Comparison of ENCODE assay signal across 1 cellular context in the genomic region with DNA sequence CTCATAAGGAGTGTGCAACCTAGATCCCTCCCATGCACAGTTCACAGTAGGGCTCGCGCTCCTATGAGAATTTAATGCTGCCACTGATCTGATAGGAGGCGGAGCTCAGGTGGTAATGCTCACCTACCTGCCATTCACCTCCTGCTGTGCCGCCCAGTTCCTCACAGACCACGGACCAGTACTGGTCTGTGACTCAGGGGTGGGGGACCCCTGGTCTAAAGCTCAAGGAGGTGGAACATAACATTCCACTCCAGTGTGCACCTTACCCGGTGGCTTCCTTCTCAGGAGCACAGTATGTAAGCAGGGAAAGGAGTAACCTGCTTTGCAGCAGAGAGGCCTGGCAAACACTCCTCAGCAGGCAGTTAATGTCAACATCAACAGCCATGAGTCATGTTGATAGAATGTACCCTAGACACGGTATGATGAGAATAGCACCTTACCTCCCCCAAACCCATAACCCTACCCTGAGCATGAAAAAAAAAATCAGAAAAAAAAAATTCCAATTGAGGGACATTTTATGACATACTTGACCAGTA.
TF ChIP-seq lines count a peak whose summit lies in the region.

No MANE protein-coding gene starts in this region.

TF ChIP-seq in HEK293, 187 proteins besides CTCF, POLR2A, EP300 and RAD21 (continued from another document):
- TF ChIP-seq, protein P1, sequence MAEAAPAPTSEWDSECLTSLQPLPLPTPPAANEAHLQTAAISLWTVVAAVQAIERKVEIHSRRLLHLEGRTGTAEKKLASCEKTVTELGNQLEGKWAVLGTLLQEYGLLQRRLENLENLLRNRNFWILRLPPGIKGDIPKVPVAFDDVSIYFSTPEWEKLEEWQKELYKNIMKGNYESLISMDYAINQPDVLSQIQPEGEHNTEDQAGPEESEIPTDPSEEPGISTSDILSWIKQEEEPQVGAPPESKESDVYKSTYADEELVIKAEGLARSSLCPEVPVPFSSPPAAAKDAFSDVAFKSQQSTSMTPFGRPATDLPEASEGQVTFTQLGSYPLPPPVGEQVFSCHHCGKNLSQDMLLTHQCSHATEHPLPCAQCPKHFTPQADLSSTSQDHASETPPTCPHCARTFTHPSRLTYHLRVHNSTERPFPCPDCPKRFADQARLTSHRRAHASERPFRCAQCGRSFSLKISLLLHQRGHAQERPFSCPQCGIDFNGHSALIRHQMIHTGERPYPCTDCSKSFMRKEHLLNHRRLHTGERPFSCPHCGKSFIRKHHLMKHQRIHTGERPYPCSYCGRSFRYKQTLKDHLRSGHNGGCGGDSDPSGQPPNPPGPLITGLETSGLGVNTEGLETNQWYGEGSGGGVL (tag by site-specific recombination; IDR thresholded peaks at IDR 0.05), result peak; percentile 84
- TF ChIP-seq, protein P2, sequence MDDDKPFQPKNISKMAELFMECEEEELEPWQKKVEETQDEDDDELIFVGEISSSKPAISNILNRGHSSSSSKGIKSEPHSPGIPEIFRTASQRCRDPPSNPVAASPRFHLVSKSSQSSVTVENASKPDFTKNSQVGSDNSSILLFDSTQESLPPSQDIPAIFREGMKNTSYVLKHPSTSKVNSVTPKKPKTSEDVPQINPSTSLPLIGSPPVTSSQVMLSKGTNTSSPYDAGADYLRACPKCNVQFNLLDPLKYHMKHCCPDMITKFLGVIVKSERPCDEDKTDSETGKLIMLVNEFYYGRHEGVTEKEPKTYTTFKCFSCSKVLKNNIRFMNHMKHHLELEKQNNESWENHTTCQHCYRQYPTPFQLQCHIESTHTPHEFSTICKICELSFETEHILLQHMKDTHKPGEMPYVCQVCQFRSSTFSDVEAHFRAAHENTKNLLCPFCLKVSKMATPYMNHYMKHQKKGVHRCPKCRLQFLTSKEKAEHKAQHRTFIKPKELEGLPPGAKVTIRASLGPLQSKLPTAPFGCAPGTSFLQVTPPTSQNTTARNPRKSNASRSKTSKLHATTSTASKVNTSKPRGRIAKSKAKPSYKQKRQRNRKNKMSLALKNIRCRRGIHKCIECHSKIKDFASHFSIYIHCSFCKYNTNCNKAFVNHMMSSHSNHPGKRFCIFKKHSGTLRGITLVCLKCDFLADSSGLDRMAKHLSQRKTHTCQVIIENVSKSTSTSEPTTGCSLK (tag by site-specific recombination; IDR thresholded peaks at IDR 0.05), result no peak
- TF ChIP-seq ZNF302 (tag by site-specific recombination; IDR thresholded peaks at IDR 0.05; ENCODE audit: low read depth) (no peak), OVOL3 (tag by site-specific recombination; IDR thresholded peaks at IDR 0.05) (no peak), ZNF350 (tag by site-specific recombination; IDR thresholded peaks at IDR 0.05) (no peak), ZNF211 (tag by site-specific recombination; IDR thresholded peaks at IDR 0.05; ENCODE audit: low read depth) (no peak), ZNF239 (tag by site-specific recombination; IDR thresholded peaks at IDR 0.05) (no peak), ZNF585B (tag by site-specific recombination; IDR thresholded peaks at IDR 0.05) (no peak), ZNF214 (tag by site-specific recombination; IDR thresholded peaks at IDR 0.05; ENCODE audit: borderline replicate concordance) (no peak), KLF8 (tag by site-specific recombination; IDR thresholded peaks at IDR 0.05) (peak; percentile 89), ZNF155 (tag by site-specific recombination; IDR thresholded peaks at IDR 0.05) (no peak), ZNF843 (tag by site-specific recombination; IDR thresholded peaks at IDR 0.05) (peak; percentile 61; the same call in 1 of the 2 replicates), ZNF791 (tag by site-specific recombination; IDR thresholded peaks at IDR 0.05) (no peak), ZNF701 (tag by site-specific recombination; IDR thresholded peaks at IDR 0.05) (no peak), FEZF1 (tag by site-specific recombination; IDR thresholded peaks at IDR 0.05) (peak; percentile 54; the same call in 1 of the 2 replicates), ZNF837 (tag by site-specific recombination; IDR thresholded peaks at IDR 0.05) (no peak), ZNF169 (tag by site-specific recombination; IDR thresholded peaks at IDR 0.05) (no peak), ZNF544 (tag by site-specific recombination; IDR thresholded peaks at IDR 0.05) (no peak), ZNF341 (tag by site-specific recombination; IDR thresholded peaks at IDR 0.05; ENCODE audit: low read depth) (peak; percentile 64), ZNF623 (tag by site-specific recombination; IDR thresholded peaks at IDR 0.05) (no peak), ZNF174 (tag by site-specific recombination; IDR thresholded peaks at IDR 0.05) (no peak), ZNF146 (tag by site-specific recombination; IDR thresholded peaks at IDR 0.05) (no peak), ZNF792 (tag by site-specific recombination; IDR thresholded peaks at IDR 0.05) (no peak), TRIM28 (IDR thresholded peaks at IDR 0.05; ENCODE audit: borderline replicate concordance, low read length) (no peak), ZNF416 (tag by site-specific recombination; IDR thresholded peaks at IDR 0.05) (no peak), ZNF610 (tag by site-specific recombination; IDR thresholded peaks at IDR 0.05; ENCODE audit: borderline replicate concordance) (no peak), YY2 (tag by site-specific recombination; IDR thresholded peaks at IDR 0.05) (no peak), ZNF16 (tag by site-specific recombination; IDR thresholded peaks at IDR 0.05; ENCODE audit: low read depth) (no peak), ZNF157 (tag by site-specific recombination; IDR thresholded peaks at IDR 0.05) (no peak), ZNF24 (tag by site-specific recombination; IDR thresholded peaks at IDR 0.05) (no peak; the same call in none of the 2 replicates)
- TF ChIP-seq, protein P3, sequence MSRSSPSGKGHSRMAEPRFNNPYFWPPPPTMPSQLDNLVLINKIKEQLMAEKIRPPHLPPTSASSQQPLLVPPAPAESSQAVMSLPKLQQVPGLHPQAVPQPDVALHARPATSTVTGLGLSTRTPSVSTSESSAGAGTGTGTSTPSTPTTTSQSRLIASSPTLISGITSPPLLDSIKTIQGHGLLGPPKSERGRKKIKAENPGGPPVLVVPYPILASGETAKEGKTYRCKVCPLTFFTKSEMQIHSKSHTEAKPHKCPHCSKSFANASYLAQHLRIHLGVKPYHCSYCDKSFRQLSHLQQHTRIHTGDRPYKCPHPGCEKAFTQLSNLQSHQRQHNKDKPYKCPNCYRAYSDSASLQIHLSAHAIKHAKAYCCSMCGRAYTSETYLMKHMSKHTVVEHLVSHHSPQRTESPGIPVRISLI (tag by site-specific recombination; IDR thresholded peaks at IDR 0.05), result peak; percentile 98
- TF ChIP-seq, protein P4, sequence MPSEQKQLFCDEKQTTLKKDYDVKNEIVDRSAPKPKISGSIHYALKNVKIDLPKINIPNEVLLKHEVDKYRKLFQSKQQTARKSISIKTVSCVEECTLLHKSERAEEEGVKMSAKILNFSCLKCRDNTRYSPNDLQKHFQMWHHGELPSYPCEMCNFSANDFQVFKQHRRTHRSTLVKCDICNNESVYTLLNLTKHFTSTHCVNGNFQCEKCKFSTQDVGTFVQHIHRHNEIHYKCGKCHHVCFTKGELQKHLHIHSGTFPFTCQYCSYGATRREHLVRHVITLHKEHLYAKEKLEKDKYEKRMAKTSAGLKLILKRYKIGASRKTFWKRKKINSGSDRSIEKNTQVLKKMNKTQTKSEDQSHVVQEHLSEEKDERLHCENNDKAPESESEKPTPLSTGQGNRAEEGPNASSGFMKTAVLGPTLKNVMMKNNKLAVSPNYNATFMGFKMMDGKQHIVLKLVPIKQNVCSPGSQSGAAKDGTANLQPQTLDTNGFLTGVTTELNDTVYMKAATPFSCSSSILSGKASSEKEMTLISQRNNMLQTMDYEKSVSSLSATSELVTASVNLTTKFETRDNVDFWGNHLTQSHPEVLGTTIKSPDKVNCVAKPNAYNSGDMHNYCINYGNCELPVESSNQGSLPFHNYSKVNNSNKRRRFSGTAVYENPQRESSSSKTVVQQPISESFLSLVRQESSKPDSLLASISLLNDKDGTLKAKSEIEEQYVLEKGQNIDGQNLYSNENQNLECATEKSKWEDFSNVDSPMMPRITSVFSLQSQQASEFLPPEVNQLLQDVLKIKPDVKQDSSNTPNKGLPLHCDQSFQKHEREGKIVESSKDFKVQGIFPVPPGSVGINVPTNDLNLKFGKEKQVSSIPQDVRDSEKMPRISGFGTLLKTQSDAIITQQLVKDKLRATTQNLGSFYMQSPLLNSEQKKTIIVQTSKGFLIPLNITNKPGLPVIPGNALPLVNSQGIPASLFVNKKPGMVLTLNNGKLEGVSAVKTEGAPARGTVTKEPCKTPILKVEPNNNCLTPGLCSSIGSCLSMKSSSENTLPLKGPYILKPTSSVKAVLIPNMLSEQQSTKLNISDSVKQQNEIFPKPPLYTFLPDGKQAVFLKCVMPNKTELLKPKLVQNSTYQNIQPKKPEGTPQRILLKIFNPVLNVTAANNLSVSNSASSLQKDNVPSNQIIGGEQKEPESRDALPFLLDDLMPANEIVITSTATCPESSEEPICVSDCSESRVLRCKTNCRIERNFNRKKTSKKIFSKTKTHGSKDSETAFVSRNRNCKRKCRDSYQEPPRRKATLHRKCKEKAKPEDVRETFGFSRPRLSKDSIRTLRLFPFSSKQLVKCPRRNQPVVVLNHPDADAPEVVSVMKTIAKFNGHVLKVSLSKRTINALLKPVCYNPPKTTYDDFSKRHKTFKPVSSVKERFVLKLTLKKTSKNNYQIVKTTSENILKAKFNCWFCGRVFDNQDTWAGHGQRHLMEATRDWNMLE (tag by site-specific recombination; conservative IDR thresholded peaks at IDR 0.05; ENCODE audit: low read depth), result peak; percentile 40; the same call in 1 of the 2 replicates
- TF ChIP-seq, protein P5, sequence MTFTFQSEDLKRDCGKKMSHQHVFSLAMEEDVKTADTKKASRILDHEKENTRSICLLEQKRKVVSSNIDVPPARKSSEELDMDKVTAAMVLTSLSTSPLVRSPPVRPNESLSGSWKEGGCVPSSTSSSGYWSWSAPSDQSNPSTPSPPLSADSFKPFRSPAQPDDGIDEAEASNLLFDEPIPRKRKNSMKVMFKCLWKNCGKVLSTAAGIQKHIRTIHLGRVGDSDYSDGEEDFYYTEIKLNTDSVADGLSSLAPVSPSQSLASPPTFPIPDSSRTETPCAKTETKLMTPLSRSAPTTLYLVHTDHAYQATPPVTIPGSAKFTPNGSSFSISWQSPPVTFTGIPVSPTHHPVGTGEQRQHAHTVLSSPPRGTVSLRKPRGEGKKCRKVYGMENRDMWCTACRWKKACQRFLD (tag by site-specific recombination; IDR thresholded peaks at IDR 0.05), result no peak
- TF ChIP-seq, protein P6, sequence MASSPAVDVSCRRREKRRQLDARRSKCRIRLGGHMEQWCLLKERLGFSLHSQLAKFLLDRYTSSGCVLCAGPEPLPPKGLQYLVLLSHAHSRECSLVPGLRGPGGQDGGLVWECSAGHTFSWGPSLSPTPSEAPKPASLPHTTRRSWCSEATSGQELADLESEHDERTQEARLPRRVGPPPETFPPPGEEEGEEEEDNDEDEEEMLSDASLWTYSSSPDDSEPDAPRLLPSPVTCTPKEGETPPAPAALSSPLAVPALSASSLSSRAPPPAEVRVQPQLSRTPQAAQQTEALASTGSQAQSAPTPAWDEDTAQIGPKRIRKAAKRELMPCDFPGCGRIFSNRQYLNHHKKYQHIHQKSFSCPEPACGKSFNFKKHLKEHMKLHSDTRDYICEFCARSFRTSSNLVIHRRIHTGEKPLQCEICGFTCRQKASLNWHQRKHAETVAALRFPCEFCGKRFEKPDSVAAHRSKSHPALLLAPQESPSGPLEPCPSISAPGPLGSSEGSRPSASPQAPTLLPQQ (tag by site-specific recombination; IDR thresholded peaks at IDR 0.05), result 0 out of 2 replicates have a peak, but pooled peaks have one; percentile 26
- TF ChIP-seq, protein P7, sequence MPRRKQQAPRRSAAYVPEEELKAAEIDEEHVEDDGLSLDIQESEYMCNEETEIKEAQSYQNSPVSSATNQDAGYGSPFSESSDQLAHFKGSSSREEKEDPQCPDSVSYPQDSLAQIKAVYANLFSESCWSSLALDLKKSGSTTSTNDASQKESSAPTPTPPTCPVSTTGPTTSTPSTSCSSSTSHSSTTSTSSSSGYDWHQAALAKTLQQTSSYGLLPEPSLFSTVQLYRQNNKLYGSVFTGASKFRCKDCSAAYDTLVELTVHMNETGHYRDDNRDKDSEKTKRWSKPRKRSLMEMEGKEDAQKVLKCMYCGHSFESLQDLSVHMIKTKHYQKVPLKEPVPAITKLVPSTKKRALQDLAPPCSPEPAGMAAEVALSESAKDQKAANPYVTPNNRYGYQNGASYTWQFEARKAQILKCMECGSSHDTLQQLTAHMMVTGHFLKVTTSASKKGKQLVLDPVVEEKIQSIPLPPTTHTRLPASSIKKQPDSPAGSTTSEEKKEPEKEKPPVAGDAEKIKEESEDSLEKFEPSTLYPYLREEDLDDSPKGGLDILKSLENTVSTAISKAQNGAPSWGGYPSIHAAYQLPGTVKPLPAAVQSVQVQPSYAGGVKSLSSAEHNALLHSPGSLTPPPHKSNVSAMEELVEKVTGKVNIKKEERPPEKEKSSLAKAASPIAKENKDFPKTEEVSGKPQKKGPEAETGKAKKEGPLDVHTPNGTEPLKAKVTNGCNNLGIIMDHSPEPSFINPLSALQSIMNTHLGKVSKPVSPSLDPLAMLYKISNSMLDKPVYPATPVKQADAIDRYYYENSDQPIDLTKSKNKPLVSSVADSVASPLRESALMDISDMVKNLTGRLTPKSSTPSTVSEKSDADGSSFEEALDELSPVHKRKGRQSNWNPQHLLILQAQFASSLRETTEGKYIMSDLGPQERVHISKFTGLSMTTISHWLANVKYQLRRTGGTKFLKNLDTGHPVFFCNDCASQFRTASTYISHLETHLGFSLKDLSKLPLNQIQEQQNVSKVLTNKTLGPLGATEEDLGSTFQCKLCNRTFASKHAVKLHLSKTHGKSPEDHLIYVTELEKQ (tag by site-specific recombination; IDR thresholded peaks at IDR 0.05; ENCODE audit: borderline replicate concordance), result peak; percentile 75
- TF ChIP-seq, protein P8, sequence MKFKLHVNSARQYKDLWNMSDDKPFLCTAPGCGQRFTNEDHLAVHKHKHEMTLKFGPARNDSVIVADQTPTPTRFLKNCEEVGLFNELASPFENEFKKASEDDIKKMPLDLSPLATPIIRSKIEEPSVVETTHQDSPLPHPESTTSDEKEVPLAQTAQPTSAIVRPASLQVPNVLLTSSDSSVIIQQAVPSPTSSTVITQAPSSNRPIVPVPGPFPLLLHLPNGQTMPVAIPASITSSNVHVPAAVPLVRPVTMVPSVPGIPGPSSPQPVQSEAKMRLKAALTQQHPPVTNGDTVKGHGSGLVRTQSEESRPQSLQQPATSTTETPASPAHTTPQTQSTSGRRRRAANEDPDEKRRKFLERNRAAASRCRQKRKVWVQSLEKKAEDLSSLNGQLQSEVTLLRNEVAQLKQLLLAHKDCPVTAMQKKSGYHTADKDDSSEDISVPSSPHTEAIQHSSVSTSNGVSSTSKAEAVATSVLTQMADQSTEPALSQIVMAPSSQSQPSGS (tag by site-specific recombination; IDR thresholded peaks at IDR 0.05; ENCODE audit: low read depth), result no peak
